ENCODE assay signal across 7 cellular contexts in the genomic region with DNA sequence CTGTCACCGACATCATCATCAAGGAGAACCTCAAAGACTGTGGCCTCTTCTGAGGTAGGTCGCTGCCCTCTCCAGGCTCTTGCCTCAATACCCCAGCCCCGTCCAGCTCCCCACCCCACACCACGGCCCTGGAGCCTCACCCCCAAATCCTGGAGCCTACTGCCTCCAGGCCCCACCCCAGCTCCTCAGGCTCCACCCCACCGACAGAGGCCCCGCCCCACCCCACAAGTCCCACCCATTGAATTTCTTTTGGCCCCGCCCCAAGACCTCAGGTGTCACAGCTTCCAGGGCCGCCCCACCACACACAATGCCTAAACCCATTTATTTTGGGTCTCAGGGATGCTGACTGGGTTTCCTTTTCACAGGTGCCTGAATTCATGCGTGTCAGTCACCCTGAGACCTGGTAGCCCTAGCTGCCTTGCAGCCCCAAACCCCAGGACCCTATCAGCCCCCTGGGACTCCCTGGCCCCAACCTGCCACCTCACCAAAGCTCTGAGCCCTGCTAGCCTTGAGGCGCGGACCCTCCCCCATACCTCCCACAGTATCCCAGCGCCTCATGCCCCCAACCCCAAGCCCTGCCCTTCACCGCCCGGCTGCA. TPM values are rescaled to one million over a fixed set of nuclear protein-coding genes. Genes with fewer than 3 reads are reported as not detected.
A peak's percentile ranks its signal among the peaks of the same experiment; 100 is the strongest.
DNase-seq lines count a peak whose midpoint lies in the region; ATAC-seq and TF ChIP-seq lines count a peak whose summit lies in the region.

No MANE protein-coding gene starts in this region.

- H3K27me3 ChIP-seq in foreskin keratinocyte = peaks cover 42% of the 10 kb centered on the region

- no peak overlapping the region for H3K4me3 Mint-ChIP-seq in HFFc6
- H3K4me3 Mint-ChIP-seq in stimulated activated effector memory CD8-positive, alpha-beta T cell treated with anti-CD3 and anti-CD28 coated beads, Interleukin-12 subunit alpha, Interleukin-12 subunit beta, amount 100 ng/mL, for 72 hours = peak overlapping the region; percentile 45

- H3K4me1 ChIP-seq in foreskin keratinocyte = no peaks in the 10 kb centered on the region

- TF ChIP-seq CTCF in HFFc6 (IDR thresholded peaks at IDR 0.05) (0 out of 2 replicates have a peak, but pooled peaks have one; percentile 8), foreskin keratinocyte (conservative IDR thresholded peaks at IDR 0.05) (no peak)

- no peaks in the 10 kb centered on the region for H3K36me3 Mint-ChIP-seq in HFFc6 (ENCODE audit: low read depth)
- peaks cover 4% of the 10 kb centered on the region for H3K36me3 Mint-ChIP-seq in stimulated activated effector memory CD8-positive, alpha-beta T cell treated with anti-CD3 and anti-CD28 coated beads, Interleukin-12 subunit alpha, Interleukin-12 subunit beta, amount 100 ng/mL, for 72 hours

- ATAC-seq in foreskin keratinocyte (peak; percentile 36), HG02970 (IDR thresholded peaks at IDR 0.05; ENCODE audit: low FRiP score, unreplicated experiment) (no peak), HG03378 (IDR thresholded peaks at IDR 0.05; ENCODE audit: unreplicated experiment) (no peak), HG03159 (IDR thresholded peaks at IDR 0.05; ENCODE audit: unreplicated experiment) (no peak)
- ATAC-seq in stimulated activated effector memory CD8-positive, alpha-beta T cell treated with anti-CD3 and anti-CD28 coated beads, Interleukin-12 subunit alpha, Interleukin-12 subunit beta, amount 100 ng/mL, for 72 hours = peak; percentile 62

- H3K27me3 Mint-ChIP-seq in HFFc6 (ENCODE audit: insufficient read depth) = peaks cover 16% of the 10 kb centered on the region

- H3K27ac Mint-ChIP-seq in HFFc6 = no peak overlapping the region
- no peak overlapping the region for H3K27ac Mint-ChIP-seq in stimulated activated effector memory CD8-positive, alpha-beta T cell treated with anti-CD3 and anti-CD28 coated beads, Interleukin-12 subunit alpha, Interleukin-12 subunit beta, amount 100 ng/mL, for 72 hours

- no peaks in the 10 kb centered on the region for H3K9me3 Mint-ChIP-seq in HFFc6
- no peaks in the 10 kb centered on the region for H3K9me3 Mint-ChIP-seq in stimulated activated effector memory CD8-positive, alpha-beta T cell treated with anti-CD3 and anti-CD28 coated beads, Interleukin-12 subunit alpha, Interleukin-12 subunit beta, amount 100 ng/mL, for 72 hours

- H3K27ac ChIP-seq in foreskin keratinocyte = no peak overlapping the region

- H3K4me1 Mint-ChIP-seq in HFFc6 (ENCODE audit: low read depth) = no peaks in the 10 kb centered on the region
- peaks cover 11% of the 10 kb centered on the region for H3K4me1 Mint-ChIP-seq in stimulated activated effector memory CD8-positive, alpha-beta T cell treated with anti-CD3 and anti-CD28 coated beads, Interleukin-12 subunit alpha, Interleukin-12 subunit beta, amount 100 ng/mL, for 72 hours

- DNase-seq in HFFc6 = no peak
- DNase-seq in activated CD4-positive, alpha-beta T cell treated with anti-CD3 and anti-CD28 coated beads for 48 hours = peak; percentile 59
- DNase-seq in foreskin keratinocyte = no peak
- peak in 1 of 2 donors; percentile 65 for DNase-seq in stimulated activated effector memory CD8-positive, alpha-beta T cell treated with anti-CD3 and anti-CD28 coated beads, Interleukin-12 subunit alpha, Interleukin-12 subunit beta, amount 100 ng/mL, for 72 hours (ENCODE audit: low spot score in 2 of 2)

RNA-seq across cellular contexts. Expression of a gene that starts 3.6 kb away (rescaled TPM):
- total RNA-seq in HFFc6 (2021; fragmentation: NEBNext Ultra II Directional; extraction: Animal tissue kit (Norgen Biotek cat#: 25700)) = not detected
- 0.03 TPM in 1 of 2 replicates, not detected in the other for total RNA-seq in foreskin keratinocyte
- polyA plus RNA-seq in foreskin keratinocyte = not detected in 2 replicates

RNA-seq across cellular contexts. Expression of a gene that starts 10.1 kb away (rescaled TPM):
- under 1 TPM in 2 of 6 experiments, not detected in 4; 0.16 to 0.24 TPM for total RNA-seq in HFFc6 (2021; fragmentation: NEBNext Ultra II Directional; extraction: Animal tissue kit (Norgen Biotek cat#: 25700))
- total RNA-seq in foreskin keratinocyte = not detected in 2 replicates
- polyA plus RNA-seq in foreskin keratinocyte = 0.09 TPM in 1 of 2 replicates, not detected in the other

RNA-seq across cellular contexts. Expression of a gene that starts 39.9 kb away (rescaled TPM):
- total RNA-seq in HFFc6 (2021; fragmentation: NEBNext Ultra II Directional; extraction: Animal tissue kit (Norgen Biotek cat#: 25700)) = 10 to 100 TPM; 20.5 to 35.6 (median 22.8) TPM
- 108 and 121 TPM in 2 replicates for total RNA-seq in foreskin keratinocyte
- polyA plus RNA-seq in foreskin keratinocyte = 94.2 and 98.4 TPM in 2 replicates

RNA-seq across cellular contexts. Expression of a gene that starts 41.0 kb away (rescaled TPM):
- 100 to 1,000 TPM; 532 to 617 (median 582) TPM for total RNA-seq in HFFc6 (2021; fragmentation: NEBNext Ultra II Directional; extraction: Animal tissue kit (Norgen Biotek cat#: 25700))
- 242 and 258 TPM in 2 replicates for total RNA-seq in foreskin keratinocyte
- polyA plus RNA-seq in foreskin keratinocyte = 243 and 258 TPM in 2 replicates

Comparison
In these comparisons a context has a peak if more than half of its experiments do, and no peak if none do; other contexts are left out.
1. ATAC-seq: peak in foreskin keratinocyte (single experiment) and stimulated activated effector memory CD8-positive, alpha-beta T cell treated with anti-CD3 and anti-CD28 coated beads, Interleukin-12 subunit alpha, Interleukin-12 subunit beta, amount 100 ng/mL, for 72 hours (single experiment); none in HG02970 (single experiment), HG03378 (single experiment) and HG03159 (single experiment).